ENCODE assay signal across 10 cellular contexts in the genomic region with DNA sequence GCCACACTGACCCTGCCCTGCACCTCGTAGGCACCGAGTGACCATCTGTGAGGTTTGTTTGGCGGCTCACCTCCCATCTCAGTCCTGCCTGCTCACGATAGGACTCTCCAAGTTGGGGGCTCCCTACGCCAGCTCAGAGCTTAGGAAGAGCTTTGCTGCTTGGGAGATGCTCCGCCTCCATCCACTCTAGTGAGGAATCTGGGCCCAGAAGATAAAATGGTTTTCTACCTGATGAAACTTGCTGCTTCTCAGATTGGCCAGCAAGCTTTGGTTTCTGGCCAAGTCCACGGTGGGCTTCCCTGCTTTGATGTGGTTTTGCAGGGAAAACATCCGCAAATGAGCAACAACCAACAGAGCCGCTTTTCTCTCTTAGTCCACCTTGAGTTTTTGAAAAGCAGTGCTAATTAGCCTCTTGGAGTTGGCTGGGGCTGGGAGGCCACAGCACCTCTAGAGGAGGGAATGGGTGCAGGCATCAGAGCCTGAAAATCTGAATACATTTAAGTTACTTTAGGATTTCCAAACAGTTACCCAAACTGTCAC. TPM values are rescaled to one million over a fixed set of nuclear protein-coding genes. Genes with fewer than 3 reads are reported as not detected.
DNase-seq lines count a peak whose midpoint lies in the region; ATAC-seq and TF ChIP-seq lines count a peak whose summit lies in the region.
"Had no signal": no experiment of that assay in that cellular context is flagged by ENCODE, and none has a peak within 500 bp of the region (broad histone marks: within the 10 kb centered on the region; RNA-seq: fewer than 3 reads in every experiment).

No MANE protein-coding gene starts in this region.

- H3K9ac ChIP-seq in trophoblast cell (ENCODE audit: low read length), result no peak overlapping the region

- no peaks in the 10 kb centered on the region for H3K79me2 ChIP-seq in trophoblast cell (ENCODE audit: control insufficient read depth, insufficient read depth, low read length, poor library complexity)

- H3K79me1 ChIP-seq in trophoblast cell (ENCODE audit: low read length), result peaks cover 6% of the 10 kb centered on the region

- H3K4me2 ChIP-seq in trophoblast cell (ENCODE audit: low read length), result no peak overlapping the region

- DNase-seq in DMS 273 (lab: John Stamatoyannopoulos, UW; ENCODE audit: unreplicated experiment), result peak; percentile 57
- no peak for DNase-seq in DMS 273 treated with DMSO at 0.1 percent for 48 hours (lab: John Stamatoyannopoulos, UW)
- peak; percentile 47 for DNase-seq in MV-4-11 (lab: John Stamatoyannopoulos, UW)
- peak; percentile 32 for DNase-seq in choroid plexus epithelial cell (ENCODE audit: low read depth)
- peak; percentile 20 to 55 for DNase-seq in trophoblast cell
- no peak for DNase-seq in activated naive CD4-positive, alpha-beta T cell treated with anti-CD3 and anti-CD28 coated beads, Interleukin-2, amount 10 ng/mL, durations not matched to agents 7 days and 5 days
- no peak for DNase-seq in effector CD8-positive, alpha-beta T cell (lab: John Stamatoyannopoulos, UW)
- DNase-seq: activated CD4-positive, alpha-beta T cell treated with anti-CD3 and anti-CD28 coated beads, Interleukin-2, amount 10 ng/mL, durations not matched to agents 24 days and 14 days had no signal

- no peak for ATAC-seq in GM19324 (IDR thresholded peaks at IDR 0.05; ENCODE audit: low FRiP score, unreplicated experiment)

- H3K23ac ChIP-seq in trophoblast cell (ENCODE audit: low read length), result no peak overlapping the region

- H2BK120ac ChIP-seq in trophoblast cell (ENCODE audit: insufficient read depth, low read length, poor library complexity), result no peak overlapping the region

- no peak overlapping the region for H2BK12ac ChIP-seq in trophoblast cell (ENCODE audit: low read length)

- no peak overlapping the region for H4K91ac ChIP-seq in trophoblast cell (ENCODE audit: low read depth, low read length)

- H4K12ac ChIP-seq in trophoblast cell (ENCODE audit: low read depth, low read length), result no peak overlapping the region

- no peaks in the 10 kb centered on the region for H3K36me3 ChIP-seq in trophoblast cell (ENCODE audit: control insufficient read depth in 1 of 2, insufficient read depth in 2 of 2, low read length in 2 of 2)
- H3K36me3 ChIP-seq: neutrophil had no signal

- H3K4me3 Mint-ChIP-seq in activated naive CD4-positive, alpha-beta T cell treated with anti-CD3 and anti-CD28 coated beads, Interleukin-2, amount 10 ng/mL, durations not matched to agents 7 days and 5 days, result no peak overlapping the region
- H3K4me3 Mint-ChIP-seq: activated CD4-positive, alpha-beta T cell treated with anti-CD3 and anti-CD28 coated beads, Interleukin-2, amount 10 ng/mL, durations not matched to agents 24 days and 14 days had no signal

- peaks cover 2% of the 10 kb centered on the region for H3K9me3 ChIP-seq in trophoblast cell (ENCODE audit: insufficient read depth, low read depth, low read length)
- H3K9me3 ChIP-seq: neutrophil had no signal

- H3K27me3 ChIP-seq in trophoblast cell (ENCODE audit: insufficient read depth, low read length), result no peaks in the 10 kb centered on the region

- H3K4ac ChIP-seq in trophoblast cell (ENCODE audit: low read depth, low read length), result no peak overlapping the region

- H3K4me3 ChIP-seq in choroid plexus epithelial cell (ENCODE audit: low read depth, low read length), result no peak overlapping the region
- no peak overlapping the region for H3K4me3 ChIP-seq in trophoblast cell (ENCODE audit: low read depth, low read length)

- H3K27ac Mint-ChIP-seq in activated naive CD4-positive, alpha-beta T cell treated with anti-CD3 and anti-CD28 coated beads, Interleukin-2, amount 10 ng/mL, durations not matched to agents 7 days and 5 days, result no peak overlapping the region
- H3K27ac Mint-ChIP-seq: activated CD4-positive, alpha-beta T cell treated with anti-CD3 and anti-CD28 coated beads, Interleukin-2, amount 10 ng/mL, durations not matched to agents 24 days and 14 days had no signal

- WGBS in trophoblast cell (ENCODE audit: extremely low coverage, insufficient coverage, insufficient read length), result no CpG with 5 or more reads among the region's 9 CpGs

- peak overlapping the region; percentile 59 for H2AFZ ChIP-seq in trophoblast cell (ENCODE audit: insufficient read depth, low read length, poor library complexity)

- H2BK5ac ChIP-seq in trophoblast cell (ENCODE audit: low read depth, low read length, poor library complexity), result no peak overlapping the region

- peak; percentile 63 for TF ChIP-seq CTCF in choroid plexus epithelial cell (conservative IDR thresholded peaks at IDR 0.05; ENCODE audit: low read depth, low read length)

- H3K4me1 Mint-ChIP-seq in activated naive CD4-positive, alpha-beta T cell treated with anti-CD3 and anti-CD28 coated beads, Interleukin-2, amount 10 ng/mL, durations not matched to agents 7 days and 5 days, result no peaks in the 10 kb centered on the region
- H3K4me1 Mint-ChIP-seq: activated CD4-positive, alpha-beta T cell treated with anti-CD3 and anti-CD28 coated beads, Interleukin-2, amount 10 ng/mL, durations not matched to agents 24 days and 14 days had no signal

- H3K9me3 Mint-ChIP-seq in activated naive CD4-positive, alpha-beta T cell treated with anti-CD3 and anti-CD28 coated beads, Interleukin-2, amount 10 ng/mL, durations not matched to agents 7 days and 5 days, result no peaks in the 10 kb centered on the region
- H3K9me3 Mint-ChIP-seq: activated CD4-positive, alpha-beta T cell treated with anti-CD3 and anti-CD28 coated beads, Interleukin-2, amount 10 ng/mL, durations not matched to agents 24 days and 14 days had no signal

- H2AK5ac ChIP-seq in trophoblast cell (ENCODE audit: low read length), result no peak overlapping the region

- no peaks in the 10 kb centered on the region for H3K36me3 Mint-ChIP-seq in activated naive CD4-positive, alpha-beta T cell treated with anti-CD3 and anti-CD28 coated beads, Interleukin-2, amount 10 ng/mL, durations not matched to agents 7 days and 5 days

- H3K18ac ChIP-seq in trophoblast cell (ENCODE audit: low read length), result no peak overlapping the region

- CTCF ChIA-PET in activated naive CD4-positive, alpha-beta T cell treated with anti-CD3 and anti-CD28 coated beads, Interleukin-2, amount 10 ng/mL, durations not matched to agents 7 days and 5 days (lab: Charles Lee), result interaction anchor here (1.7 kb wide), 1 partner anchor 52 kb away, joined by 5 read pairs; no protein-coding TSS in a partner anchor

- peaks cover 23% of the 10 kb centered on the region for H3K27me3 Mint-ChIP-seq in activated naive CD4-positive, alpha-beta T cell treated with anti-CD3 and anti-CD28 coated beads, Interleukin-2, amount 10 ng/mL, durations not matched to agents 7 days and 5 days

- H4K8ac ChIP-seq in trophoblast cell (ENCODE audit: low read depth, low read length), result no peak overlapping the region

- no peak overlapping the region for H3K14ac ChIP-seq in trophoblast cell (ENCODE audit: low read length)

- peaks cover 11 to 15% of the 10 kb centered on the region in 2 experiments for H3K4me1 ChIP-seq in trophoblast cell (ENCODE audit: control insufficient read depth in 1 of 2, insufficient read depth in 2 of 2, low read length in 2 of 2)

- no peak overlapping the region for H3K27ac ChIP-seq in trophoblast cell (ENCODE audit: low read depth, low read length)
- H3K27ac ChIP-seq: neutrophil had no signal

RNA-seq across cellular contexts. Expression of gene THNSL2, which starts 42.2 kb away (rescaled TPM):
- polyA plus RNA-seq in trophoblast cell (2013), result 6.3 and 7.0 TPM in 2 replicates

Comparison
In these comparisons a context has a peak if more than half of its experiments do, and no peak if none do; other contexts are left out.
1. DNase-seq: peak in DMS 273 (single experiment), MV-4-11 (single experiment), choroid plexus epithelial cell (single experiment) and trophoblast cell (2 of 2); none in DMS 273 treated with DMSO at 0.1 percent for 48 hours (single experiment), activated naive CD4-positive, alpha-beta T cell treated with anti-CD3 and anti-CD28 coated beads, Interleukin-2, amount 10 ng/mL, durations not matched to agents 7 days and 5 days (single experiment) and effector CD8-positive, alpha-beta T cell (single experiment).